In the genomic region with DNA sequence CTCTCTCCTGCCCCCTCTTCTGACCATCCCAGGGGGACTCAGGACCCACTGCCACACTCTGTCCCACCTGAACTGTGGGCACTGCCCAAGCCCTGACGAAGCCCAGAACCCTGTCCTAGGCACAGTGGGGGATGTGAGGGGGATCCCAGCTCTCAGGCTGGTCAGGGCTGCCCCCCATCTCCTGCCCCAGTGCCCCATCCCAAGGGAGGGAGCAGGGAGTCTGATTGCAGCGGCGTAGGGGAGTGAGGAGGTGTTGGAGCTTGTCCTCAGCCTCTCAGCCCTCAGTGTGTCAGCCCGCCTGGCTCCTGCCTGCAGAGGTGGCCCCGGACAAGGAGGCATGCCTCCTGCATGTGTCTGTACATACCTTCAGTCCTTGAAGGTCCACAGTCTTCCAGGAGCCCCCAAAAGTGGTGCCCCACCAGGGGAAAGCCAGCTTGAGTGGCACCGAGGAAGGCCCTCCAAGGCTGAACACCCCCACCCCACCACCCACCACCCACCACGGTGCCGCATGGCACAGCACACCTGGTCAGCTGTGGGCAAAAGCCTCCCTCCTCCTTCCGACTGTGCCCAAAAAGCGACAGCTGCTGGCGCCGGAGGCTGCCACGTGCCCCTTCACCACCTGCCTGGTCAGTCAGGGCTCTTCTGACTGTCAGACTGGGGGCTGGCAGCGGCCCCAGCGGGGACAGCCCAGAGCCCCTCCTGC, we compare ENCODE assay signal across 10 cellular contexts. TPM values are rescaled to one million over a fixed set of nuclear protein-coding genes. Genes with fewer than 3 reads are reported as not detected.
DNase-seq lines count a peak whose midpoint lies in the region; TF ChIP-seq lines count a peak whose summit lies in the region.
"Had no signal": no experiment of that assay in that cellular context is flagged by ENCODE, and none has a peak within 500 bp of the region (broad histone marks: within the 10 kb centered on the region; RNA-seq: fewer than 3 reads in every experiment).

No MANE protein-coding gene starts in this region.

- H3K27ac ChIP-seq in A673 (ENCODE audit: low read depth, low read length, poor library complexity, severe bottlenecking) (no peak overlapping the region), H9 (ENCODE audit: insufficient read length, low read depth, low read length) (no peak overlapping the region), coronary artery (no peak overlapping the region), Karpas-422 (ENCODE audit: low read length) (no peak overlapping the region)

- no peak overlapping the region for H2BK20ac ChIP-seq in H9 (ENCODE audit: low read depth, low read length, poor library complexity, severe bottlenecking)

- POLR2A ChIA-PET in A673 (lab: Charles Lee; ENCODE audit: low non-redundant PET): no interaction called here

- no peaks in the 10 kb centered on the region for H3K79me2 ChIP-seq in H9 (ENCODE audit: insufficient read depth, low read length)
- H3K79me2 ChIP-seq in Karpas-422 (ENCODE audit: low read length): no peaks in the 10 kb centered on the region

- no peak for DNase-seq in A673 (ENCODE audit: low spot score)
- no peak for DNase-seq in H9
- peak; percentile 65 for DNase-seq in coronary artery (ENCODE audit: low spot score)
- DNase-seq in nephron progenitor cell: no peak
- DNase-seq in Karpas-422: no peak
- DNase-seq in LoVo (ENCODE audit: low spot score): no peak
- no peak for DNase-seq in epidermal melanocyte (ENCODE audit: insufficient read length, low spot score)
- DNase-seq in activated CD4-positive, CD25-positive, alpha-beta regulatory T cell (lab: John Stamatoyannopoulos, UW): no peak

- peaks cover 0 to 2% (median 0%) of the 10 kb centered on the region in 3 experiments; a peak in 1 of 7 replicates for H3K36me3 Mint-ChIP-seq in H9 (ENCODE audit: insufficient read depth in 1 of 3, low read depth in 3 of 3)
- H3K36me3 Mint-ChIP-seq in nephron progenitor cell (ENCODE audit: low read depth): no peaks in the 10 kb centered on the region

- H3K56ac ChIP-seq in H9 (ENCODE audit: insufficient read length, low read depth, low read length): no peak overlapping the region

- H3K18ac ChIP-seq in H9 (ENCODE audit: insufficient read length, low read depth, low read length): no peak overlapping the region

- no peak overlapping the region for H4K5ac ChIP-seq in H9 (ENCODE audit: insufficient read length, low read depth, low read length)

- H3K4me3 Mint-ChIP-seq in H9: peak overlapping the region; percentile 45 to 76; a peak in 3 of 5 replicates
- H3K4me3 Mint-ChIP-seq in nephron progenitor cell: peak overlapping the region; percentile 73

- H4K8ac ChIP-seq in H9 (replicated peaks; ENCODE audit: insufficient read length, low read depth, low read length): no peak overlapping the region

- H3K27ac Mint-ChIP-seq in H9 (no peak overlapping the region; a peak in 1 of 7 replicates), nephron progenitor cell (no peak overlapping the region)
- H3K27ac Mint-ChIP-seq: activated T-helper 2 cell treated with anti-CD3 and anti-CD28 coated beads, Interferon-gamma antibody, Interleukin-2, Interleukin-4, amounts not matched to agents 10 μg/mL and 5 μg/mL and 100 μg/mL, durations not matched to agents 14 hours and 24 hours and 36 hours had no signal

- H4K20me1 ChIP-seq in H9 (ENCODE audit: control insufficient read depth, insufficient read depth, insufficient read length) (no peaks in the 10 kb centered on the region), Karpas-422 (ENCODE audit: insufficient read depth, low read depth, low read length) (no peaks in the 10 kb centered on the region)

- H2AFZ ChIP-seq in H9 (ENCODE audit: low read length) (no peak overlapping the region), Karpas-422 (ENCODE audit: low read length) (no peak overlapping the region)

- no peaks in the 10 kb centered on the region for H3K9me2 ChIP-seq in Karpas-422 (replicated peaks; ENCODE audit: insufficient read depth, low read length)

- intact Hi-C loops in A673 (cut with micrococcal nuclease; ENCODE audit: unreplicated experiment): no loop called here

- no peak overlapping the region for H2BK5ac ChIP-seq in H9 (ENCODE audit: insufficient read length, low read length)

- WGBS in H9 (ENCODE audit: extremely low coverage, insufficient read length, low lambda C conversion rate): no CpG with 5 or more reads among the region's 15 CpGs

- H3K79me1 ChIP-seq in H9 (ENCODE audit: insufficient read depth, low read depth, low read length, poor library complexity, severe bottlenecking): no peaks in the 10 kb centered on the region

- TF ChIP-seq CTCF in A673 (conservative IDR thresholded peaks at IDR 0.05; ENCODE audit: low read depth, low read length) (no peak), H9 (conservative IDR thresholded peaks at IDR 0.05) (no peak), coronary artery (IDR thresholded peaks at IDR 0.05) (no peak), nephron progenitor cell (IDR thresholded peaks at IDR 0.05) (no peak)

- H3K4me1 ChIP-seq in A673 (ENCODE audit: insufficient read depth, low read length, poor library complexity, severe bottlenecking) (peaks cover 7% of the 10 kb centered on the region), H9 (ENCODE audit: insufficient read depth, low read length) (peaks cover 3% of the 10 kb centered on the region; the same call in 1 of the 2 replicates), Karpas-422 (ENCODE audit: low read length) (peaks cover 4% of the 10 kb centered on the region; the same call in 1 of the 2 replicates)

- H3K9ac ChIP-seq in H9 (ENCODE audit: extremely low read depth, insufficient read length, low read length): no peak overlapping the region
- H3K9ac ChIP-seq in Karpas-422 (ENCODE audit: low read length): no peak overlapping the region

- H4K91ac ChIP-seq in H9 (ENCODE audit: insufficient read length, low read depth, low read length): no peak overlapping the region

- H3K23ac ChIP-seq in H9 (ENCODE audit: insufficient read length, low read depth, low read length): no peak overlapping the region

- H3K27me3 ChIP-seq in A673 (replicated peaks; ENCODE audit: insufficient read depth, low read depth, low read length, poor library complexity) (no peaks in the 10 kb centered on the region), H9 (ENCODE audit: insufficient read depth, low read length) (no peaks in the 10 kb centered on the region), Karpas-422 (ENCODE audit: low read length) (no peaks in the 10 kb centered on the region)

- no peak overlapping the region for H2BK15ac ChIP-seq in H9 (ENCODE audit: low read depth, low read length)

- no peak overlapping the region for H2BK120ac ChIP-seq in H9 (ENCODE audit: low read depth, low read length, poor library complexity, severe bottlenecking)

- no peak overlapping the region for H3K14ac ChIP-seq in H9 (ENCODE audit: insufficient read depth, low read length)

- H2AK5ac ChIP-seq in H9 (ENCODE audit: insufficient read length, low read length): no peak overlapping the region

- H3K36me3 ChIP-seq in A673 (ENCODE audit: insufficient read depth, low read length, poor library complexity, severe bottlenecking): no peaks in the 10 kb centered on the region
- H3K36me3 ChIP-seq in Karpas-422 (ENCODE audit: insufficient read depth, low read length): no peaks in the 10 kb centered on the region

- H3K23me2 ChIP-seq in H9 (ENCODE audit: insufficient read length, low read depth, low read length, poor library complexity, severe bottlenecking): peaks cover 2% of the 10 kb centered on the region

- CTCF ChIA-PET in A673 (lab: Charles Lee): no interaction called here

- H2BK12ac ChIP-seq in H9 (ENCODE audit: insufficient read length, low read depth, low read length): no peak overlapping the region

- BruUV-seq in A673 (replicated peaks; lab: Mats Ljungman, UMichigan): no TSS peak

- no peaks in the 10 kb centered on the region for H3K9me3 ChIP-seq in A673 (ENCODE audit: low read depth, low read length, poor library complexity, severe bottlenecking)
- no peaks in the 10 kb centered on the region for H3K9me3 ChIP-seq in H9 (ENCODE audit: control insufficient read depth, low read depth, low read length)
- no peaks in the 10 kb centered on the region for H3K9me3 ChIP-seq in Karpas-422 (ENCODE audit: low read length)
- H3K9me3 ChIP-seq: Caco-2 had no signal

- peaks cover 10 to 39% of the 10 kb centered on the region in 2 experiments for H3K4me1 Mint-ChIP-seq in H9
- peaks cover 37% of the 10 kb centered on the region for H3K4me1 Mint-ChIP-seq in nephron progenitor cell

- H3K4ac ChIP-seq in H9 (ENCODE audit: low read depth, low read length): no peak overlapping the region

- H3K9me3 Mint-ChIP-seq in H9 (no peaks in the 10 kb centered on the region; a peak in 1 of 5 replicates), nephron progenitor cell (no peaks in the 10 kb centered on the region)
- H3K9me3 Mint-ChIP-seq: activated T-helper 2 cell treated with anti-CD3 and anti-CD28 coated beads, Interferon-gamma antibody, Interleukin-2, Interleukin-4, amounts not matched to agents 10 μg/mL and 5 μg/mL and 100 μg/mL, durations not matched to agents 14 hours and 24 hours and 36 hours had no signal

- H3K4me2 ChIP-seq in H9 (ENCODE audit: insufficient read depth, insufficient read length, low read length): no peak overlapping the region
- H3K4me2 ChIP-seq in Karpas-422 (ENCODE audit: low read depth, low read length, poor library complexity, severe bottlenecking): no peak overlapping the region

- H3T11ph ChIP-seq in H9 (ENCODE audit: low read length): no peak overlapping the region

- H3K27me3 Mint-ChIP-seq in H9 (ENCODE audit: low read depth) (peaks cover 3% of the 10 kb centered on the region; the same call in 1 of the 2 replicates), nephron progenitor cell (ENCODE audit: low read depth, poor library complexity) (peaks cover 5% of the 10 kb centered on the region)

- peak overlapping the region; percentile 32 for H3K4me3 ChIP-seq in A673 (ENCODE audit: low read depth, low read length, poor library complexity, severe bottlenecking)
- H3K4me3 ChIP-seq in coronary artery: no peak overlapping the region
- no peak overlapping the region for H3K4me3 ChIP-seq in Karpas-422 (ENCODE audit: low read length)

RNA-seq across cellular contexts. Expression of a gene that starts 0.9 kb away (rescaled TPM):
- 0.37 and 1.0 TPM in 2 replicates for total RNA-seq in A673 (2021)
- 5.3 TPM in 2 replicates for total RNA-seq in H9 (2021)
- not detected in 2 replicates for total RNA-seq in Karpas-422 (2014; rRNA removed; shearing (Covaris generic); ENCODE audit: low replicate concordance)
